ENCODE assay signal across 1 cellular context in the genomic region with DNA sequence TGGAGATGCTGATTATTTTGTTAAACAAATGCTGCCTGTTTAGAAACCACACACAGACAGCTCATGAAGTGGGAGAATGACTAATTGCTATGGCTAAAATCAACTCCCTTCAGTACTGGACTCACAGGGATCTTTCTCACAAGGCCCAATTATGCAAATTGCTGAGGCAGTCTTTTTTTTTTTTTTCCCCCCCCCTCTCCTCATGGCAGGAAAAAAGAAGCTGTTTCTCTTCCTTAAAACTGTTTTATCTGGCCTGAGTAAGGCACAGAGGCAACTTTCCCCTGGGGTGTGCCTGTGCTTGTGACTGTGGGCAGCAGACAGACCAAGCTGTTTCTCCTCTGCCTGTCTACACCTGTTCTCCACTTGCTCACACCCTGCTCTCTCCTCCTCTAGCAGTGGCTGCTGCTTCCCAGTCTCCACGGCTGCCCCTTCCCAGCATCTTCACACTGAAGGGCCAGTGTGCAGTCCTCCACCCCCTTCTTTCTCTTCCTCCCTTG.
TF ChIP-seq lines count a peak whose summit lies in the region.

No MANE protein-coding gene starts in this region.

TF ChIP-seq in H1, 55 proteins besides CTCF, POLR2A, EP300 and RAD21 (continued from another document):
- TF ChIP-seq CHD7 (IDR thresholded peaks at IDR 0.05; ENCODE audit: insufficient replicate concordance, low read length) = no peak
TF ChIP-seq in H1: peak in this region for 0.
